Comparison of ENCODE assay signal across 24 cellular contexts in the genomic region with DNA sequence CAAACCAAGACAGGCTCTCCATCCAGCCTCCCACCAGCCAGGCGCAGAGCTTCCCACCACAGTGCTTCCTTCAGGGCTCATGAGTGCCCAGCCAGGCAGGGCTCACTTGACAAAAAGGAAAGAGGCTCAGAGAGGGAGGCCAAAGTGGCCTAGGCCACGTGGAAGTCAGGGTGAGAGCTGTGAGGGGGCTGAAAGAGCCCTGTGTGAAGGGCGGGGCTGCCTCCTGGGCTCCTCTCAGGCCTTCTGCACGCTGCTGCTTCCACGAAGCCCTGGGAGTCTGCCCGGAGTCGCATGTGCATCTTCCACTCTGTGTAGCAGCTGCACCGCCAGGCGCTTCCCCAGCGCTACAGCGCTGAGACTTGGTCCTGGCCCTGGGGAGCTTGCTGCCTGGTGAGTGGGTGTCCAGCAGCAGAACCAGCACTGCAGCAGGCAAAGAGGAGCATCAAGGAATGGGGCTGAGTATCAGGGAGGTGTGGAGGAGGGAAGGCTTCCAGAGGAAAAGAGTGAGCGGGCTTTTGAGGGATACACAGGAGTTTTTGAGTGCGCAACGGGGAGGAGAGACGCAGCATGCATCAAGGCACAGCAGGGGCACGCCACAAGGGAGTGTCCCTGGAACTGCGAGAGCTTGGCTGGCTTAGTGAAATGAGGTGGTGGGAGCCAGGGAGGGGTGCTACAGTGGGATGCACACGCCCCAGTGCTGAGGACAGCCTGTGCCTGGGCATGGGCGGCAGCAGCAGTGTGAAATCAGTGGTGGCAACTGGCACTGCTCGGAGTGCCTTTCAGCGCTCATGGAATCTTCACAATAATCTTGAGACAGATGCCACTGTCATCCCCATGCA.
A peak's percentile ranks its signal among the peaks of the same experiment; 100 is the strongest.
DNase-seq lines count a peak whose midpoint lies in the region; ATAC-seq and TF ChIP-seq lines count a peak whose summit lies in the region.
"Had no signal": no experiment of that assay in that cellular context is flagged by ENCODE, and none has a peak within 500 bp of the region (broad histone marks: within the 10 kb centered on the region; RNA-seq: fewer than 3 reads in every experiment).

No MANE protein-coding gene starts in this region.

- H3K4me3 Mint-ChIP-seq in activated naive CD4-positive, alpha-beta T cell treated with anti-CD3 and anti-CD28 coated beads, Interleukin-2, amount 50 U/mL, for 24 hours, result no peak overlapping the region
- H3K4me3 Mint-ChIP-seq in nephron (no peak overlapping the region), type B pancreatic cell (no peak overlapping the region)
- H3K4me3 Mint-ChIP-seq in activated naive CD4-positive, alpha-beta T cell treated with anti-CD3 and anti-CD28 coated beads, Interleukin-2, amount 10 ng/mL, durations not matched to agents 7 days and 5 days, result no peak overlapping the region
- H3K4me3 Mint-ChIP-seq: activated naive CD8-positive, alpha-beta T cell; activated T-helper 1 cell treated with anti-CD3 and anti-CD28 coated beads, Interleukin-12 subunit alpha, Interleukin-12 subunit beta, Interleukin-2, Interleukin-4 antibody, amounts not matched to agents 30 ng/mL and 10 ng/mL and 1 ng/mL, durations not matched to agents 14 hours and 24 hours and 36 hours; nephron progenitor cell; stimulated activated naive CD8-positive, alpha-beta T cell treated with anti-CD3 and anti-CD28 coated beads, Interleukin-15, Interleukin-2, amounts not matched to agents 100 ng/mL and 50 ng/mL, for 24 hours; T-cell had no signal

- H3K27ac Mint-ChIP-seq in activated naive CD4-positive, alpha-beta T cell treated with anti-CD3 and anti-CD28 coated beads, Interleukin-2, amount 50 U/mL, for 24 hours, result peak overlapping the region; percentile 55
- H3K27ac Mint-ChIP-seq in activated naive CD4-positive, alpha-beta T cell treated with anti-CD3 and anti-CD28 coated beads, Interleukin-2, amount 50 U/mL, for 72 hours, result peak overlapping the region in 1 of 2 donors; percentile 71
- peak overlapping the region in 2 of 3 experiments; percentile 6 to 26 for H3K27ac Mint-ChIP-seq in nephron
- H3K27ac Mint-ChIP-seq in type B pancreatic cell, result no peak overlapping the region
- no peak overlapping the region for H3K27ac Mint-ChIP-seq in activated naive CD4-positive, alpha-beta T cell treated with anti-CD3 and anti-CD28 coated beads, Interleukin-2, amount 10 ng/mL, durations not matched to agents 7 days and 5 days
- H3K27ac Mint-ChIP-seq: activated naive CD8-positive, alpha-beta T cell; activated T-helper 1 cell treated with anti-CD3 and anti-CD28 coated beads, Interleukin-12 subunit alpha, Interleukin-12 subunit beta, Interleukin-2, Interleukin-4 antibody, amounts not matched to agents 30 ng/mL and 10 ng/mL and 1 ng/mL, durations not matched to agents 14 hours and 24 hours and 36 hours; stimulated activated naive CD8-positive, alpha-beta T cell treated with anti-CD3 and anti-CD28 coated beads, Interleukin-15, Interleukin-2, amounts not matched to agents 100 ng/mL and 50 ng/mL, for 24 hours; T-cell had no signal

- no peaks in the 10 kb centered on the region for H3K9me3 Mint-ChIP-seq in activated naive CD4-positive, alpha-beta T cell treated with anti-CD3 and anti-CD28 coated beads, Interleukin-2, amount 50 U/mL, for 24 hours
- no peaks in the 10 kb centered on the region for H3K9me3 Mint-ChIP-seq in activated naive CD4-positive, alpha-beta T cell treated with anti-CD3 and anti-CD28 coated beads, Interleukin-2, amount 50 U/mL, for 72 hours
- no peaks in the 10 kb centered on the region for H3K9me3 Mint-ChIP-seq in nephron
- H3K9me3 Mint-ChIP-seq in type B pancreatic cell, result no peaks in the 10 kb centered on the region
- H3K9me3 Mint-ChIP-seq in activated naive CD4-positive, alpha-beta T cell treated with anti-CD3 and anti-CD28 coated beads, Interleukin-2, amount 10 ng/mL, durations not matched to agents 7 days and 5 days, result no peaks in the 10 kb centered on the region
- H3K9me3 Mint-ChIP-seq: activated T-helper 1 cell treated with anti-CD3 and anti-CD28 coated beads, Interleukin-12 subunit alpha, Interleukin-12 subunit beta, Interleukin-2, Interleukin-4 antibody, amounts not matched to agents 30 ng/mL and 10 ng/mL and 1 ng/mL, durations not matched to agents 14 hours and 24 hours and 36 hours; nephron progenitor cell; stimulated activated naive CD8-positive, alpha-beta T cell treated with anti-CD3 and anti-CD28 coated beads, Interleukin-15, Interleukin-2, amounts not matched to agents 100 ng/mL and 50 ng/mL, for 24 hours; T-cell had no signal

- H3K36me3 Mint-ChIP-seq in activated naive CD4-positive, alpha-beta T cell treated with anti-CD3 and anti-CD28 coated beads, Interleukin-2, amount 50 U/mL, for 24 hours, result peaks cover 18% of the 10 kb centered on the region
- H3K36me3 Mint-ChIP-seq in activated naive CD4-positive, alpha-beta T cell treated with anti-CD3 and anti-CD28 coated beads, Interleukin-2, amount 50 U/mL, for 72 hours, result no peaks in the 10 kb centered on the region
- H3K36me3 Mint-ChIP-seq in nephron (ENCODE audit: low read depth), result peaks cover 21% of the 10 kb centered on the region
- peaks cover 11% of the 10 kb centered on the region for H3K36me3 Mint-ChIP-seq in type B pancreatic cell
- H3K36me3 Mint-ChIP-seq in activated naive CD4-positive, alpha-beta T cell treated with anti-CD3 and anti-CD28 coated beads, Interleukin-2, amount 10 ng/mL, durations not matched to agents 7 days and 5 days, result peaks cover 3% of the 10 kb centered on the region
- H3K36me3 Mint-ChIP-seq: activated naive CD8-positive, alpha-beta T cell had no signal

- H3K4me1 Mint-ChIP-seq in activated naive CD4-positive, alpha-beta T cell treated with anti-CD3 and anti-CD28 coated beads, Interleukin-2, amount 50 U/mL, for 24 hours, result no peaks in the 10 kb centered on the region
- H3K4me1 Mint-ChIP-seq in nephron, result peaks cover 53% of the 10 kb centered on the region
- H3K4me1 Mint-ChIP-seq in type B pancreatic cell (ENCODE audit: unreplicated experiment), result peaks cover 12% of the 10 kb centered on the region
- no peaks in the 10 kb centered on the region for H3K4me1 Mint-ChIP-seq in activated naive CD4-positive, alpha-beta T cell treated with anti-CD3 and anti-CD28 coated beads, Interleukin-2, amount 10 ng/mL, durations not matched to agents 7 days and 5 days
- H3K4me1 Mint-ChIP-seq: T-cell had no signal

- no peak overlapping the region for H3K27ac ChIP-seq in coronary artery
- H3K27ac ChIP-seq: A549, prostate gland, SJCRH30 had no signal

- no peak for TF ChIP-seq CTCF in coronary artery (IDR thresholded peaks at IDR 0.05)
- no peak for TF ChIP-seq CTCF in nephron (IDR thresholded peaks at IDR 0.05; ENCODE audit: unreplicated experiment in 3 of 3)
- no peak for TF ChIP-seq CTCF in type B pancreatic cell (conservative IDR thresholded peaks at IDR 0.05)

- no peak for ATAC-seq in activated naive CD4-positive, alpha-beta T cell treated with anti-CD3 and anti-CD28 coated beads, Interleukin-2, amount 50 U/mL, for 72 hours
- ATAC-seq: A549, T-cell had no signal

- DNase-seq in activated naive CD4-positive, alpha-beta T cell treated with anti-CD3 and anti-CD28 coated beads, Interleukin-2, amount 50 U/mL, for 72 hours (ENCODE audit: low spot score in 2 of 2), result no peak
- DNase-seq in coronary artery (ENCODE audit: low spot score), result peak; percentile 62
- DNase-seq in type B pancreatic cell (ENCODE audit: extremely low spot score, unreplicated experiment), result peak; percentile 52
- no peak for DNase-seq in glomerular visceral epithelial cell (ENCODE audit: extremely low spot score)
- DNase-seq in DMS79 treated with DMSO at 0.1 percent for 48 hours (lab: John Stamatoyannopoulos, UW), result no peak
- DNase-seq in activated naive CD4-positive, alpha-beta T cell treated with anti-CD3 and anti-CD28 coated beads, Interleukin-2, amount 10 ng/mL, durations not matched to agents 7 days and 5 days, result no peak
- DNase-seq: activated CD4-positive, alpha-beta T cell treated with anti-CD3 and anti-CD28 coated beads, Interleukin-2, amount 50 U/mL, for 4 hours; activated CD4-positive, CD25-positive, alpha-beta regulatory T cell; KBM-7; MG63; NCI-H2029 treated with DMSO at 0.1 percent for 48 hours; NCI-H774; SJCRH30; stimulated activated CD4-positive, alpha-beta T cell treated with anti-CD3 and anti-CD28 coated beads, Interleukin-15, amount 100 ng/mL, for 24 hours; T-cell had no signal

- CTCF ChIA-PET in activated naive CD4-positive, alpha-beta T cell treated with anti-CD3 and anti-CD28 coated beads, Interleukin-2, amount 10 ng/mL, durations not matched to agents 7 days and 5 days (lab: Charles Lee), result no interaction called here

- no peak overlapping the region for H3K4me3 ChIP-seq in coronary artery
- H3K4me3 ChIP-seq: A549, lung, MG63, prostate gland, SJCRH30 had no signal

- no peaks in the 10 kb centered on the region for H3K27me3 Mint-ChIP-seq in activated naive CD4-positive, alpha-beta T cell treated with anti-CD3 and anti-CD28 coated beads, Interleukin-2, amount 50 U/mL, for 24 hours
- H3K27me3 Mint-ChIP-seq in nephron (ENCODE audit: low read depth) (peaks cover 3% of the 10 kb centered on the region), type B pancreatic cell (no peaks in the 10 kb centered on the region)
- H3K27me3 Mint-ChIP-seq in activated naive CD4-positive, alpha-beta T cell treated with anti-CD3 and anti-CD28 coated beads, Interleukin-2, amount 10 ng/mL, durations not matched to agents 7 days and 5 days, result no peaks in the 10 kb centered on the region
- H3K27me3 Mint-ChIP-seq: activated naive CD8-positive, alpha-beta T cell; stimulated activated naive CD8-positive, alpha-beta T cell treated with anti-CD3 and anti-CD28 coated beads, Interleukin-15, Interleukin-2, amounts not matched to agents 100 ng/mL and 50 ng/mL, for 24 hours; T-cell had no signal

Comparison
In these comparisons a context has a peak if more than half of its experiments do, and no peak if none do; other contexts are left out.
1. H3K27ac Mint-ChIP-seq: peak in activated naive CD4-positive, alpha-beta T cell treated with anti-CD3 and anti-CD28 coated beads, Interleukin-2, amount 50 U/mL, for 24 hours (single experiment) and nephron (2 of 3); none in type B pancreatic cell (single experiment) and activated naive CD4-positive, alpha-beta T cell treated with anti-CD3 and anti-CD28 coated beads, Interleukin-2, amount 10 ng/mL, durations not matched to agents 7 days and 5 days (single experiment).
2. DNase-seq: peak in coronary artery (single experiment) and type B pancreatic cell (single experiment); none in activated naive CD4-positive, alpha-beta T cell treated with anti-CD3 and anti-CD28 coated beads, Interleukin-2, amount 50 U/mL, for 72 hours (0 of 2), glomerular visceral epithelial cell (single experiment), DMS79 treated with DMSO at 0.1 percent for 48 hours (single experiment) and activated naive CD4-positive, alpha-beta T cell treated with anti-CD3 and anti-CD28 coated beads, Interleukin-2, amount 10 ng/mL, durations not matched to agents 7 days and 5 days (single experiment).